In the genomic region with DNA sequence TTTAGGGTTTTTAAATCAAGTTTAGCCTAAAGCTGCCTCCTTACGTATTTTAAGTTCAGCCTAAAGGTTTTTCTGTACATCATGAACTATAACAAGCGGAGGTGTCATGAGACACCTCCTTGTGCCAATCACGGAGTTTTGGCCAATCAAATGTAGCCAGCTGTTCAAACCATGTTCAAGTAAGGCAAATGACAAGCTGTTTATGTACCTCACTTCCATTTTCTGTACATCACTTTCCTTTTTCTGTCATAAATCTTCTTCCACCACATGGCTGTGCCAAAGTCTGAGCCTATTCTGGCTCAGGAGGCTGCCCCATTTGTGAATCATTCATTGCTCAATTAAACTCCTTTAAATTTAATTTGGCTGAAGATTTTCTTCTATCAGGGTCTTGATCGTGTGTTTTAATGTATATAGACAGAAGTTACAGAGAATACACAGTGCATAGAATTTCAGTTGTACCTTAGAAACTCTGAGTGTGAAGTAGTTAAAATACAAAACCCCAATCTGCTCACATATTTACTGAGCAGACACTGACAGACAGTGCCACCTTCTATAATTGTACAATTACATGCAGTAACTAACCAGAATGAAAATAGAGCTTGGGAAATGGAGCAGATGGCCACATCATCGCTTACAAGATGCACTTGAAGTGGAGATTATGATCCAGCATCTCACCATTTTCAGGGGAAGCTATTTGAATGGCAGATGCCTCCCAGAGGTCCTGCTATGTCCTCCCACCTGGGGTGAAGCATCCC, we compare ENCODE assay signal across 22 cellular contexts.
DNase-seq lines count a peak whose midpoint lies in the region; ATAC-seq, FAIRE-seq and TF ChIP-seq lines count a peak whose summit lies in the region.
"Had no signal": no experiment of that assay in that cellular context is flagged by ENCODE, and none has a peak within 500 bp of the region (broad histone marks: within the 10 kb centered on the region; RNA-seq: fewer than 3 reads in every experiment).

No MANE protein-coding gene starts in this region.

- H3K4me1 ChIP-seq in mammary epithelial cell (ENCODE audit: insufficient read depth, low read length): no peaks in the 10 kb centered on the region
- no peaks in the 10 kb centered on the region for H3K4me1 ChIP-seq in pancreas
- H3K4me1 ChIP-seq: SJCRH30, stomach had no signal

- ATAC-seq in pancreas: no peak
- ATAC-seq in sciatic nerve: no peak
- ATAC-seq: activated CD4-positive, alpha-beta T cell treated with anti-CD3 and anti-CD28 coated beads for 36 hours had no signal

- H3K36me3 Mint-ChIP-seq in MCF 10A (ENCODE audit: insufficient read depth, unreplicated experiment) (peaks cover 6% of the 10 kb centered on the region), chondrocyte (ENCODE audit: low read depth) (peaks cover under 1% of the 10 kb centered on the region)
- no peaks in the 10 kb centered on the region for H3K36me3 Mint-ChIP-seq in activated CD4-positive, alpha-beta T cell treated with anti-CD3 and anti-CD28 coated beads, Interleukin-2, amount 10 ng/mL, durations not matched to agents 7 days and 5 days (ENCODE audit: low read depth)
- H3K36me3 Mint-ChIP-seq: CD4-positive, alpha-beta memory T cell had no signal

- DNase-seq in MCF 10A (ENCODE audit: unreplicated experiment) (peak; percentile 29), mammary epithelial cell (no peak), NCI-H446 (lab: John Stamatoyannopoulos, UW) (peak; percentile 29 to 70), chondrocyte (ENCODE audit: low spot score) (no peak), pancreas (no peak), sciatic nerve (ENCODE audit: low spot score) (no peak)
- DNase-seq in activated CD4-positive, alpha-beta T cell treated with anti-CD3 and anti-CD28 coated beads, Interleukin-2, amount 10 ng/mL, durations not matched to agents 7 days and 5 days: no peak
- no peak for DNase-seq in effector CD8-positive, alpha-beta T cell (lab: John Stamatoyannopoulos, UW)
- DNase-seq: activated CD4-positive, alpha-beta T cell treated with anti-CD3 and anti-CD28 coated beads for 36 hours; activated CD8-positive, alpha-beta memory T cell treated with anti-CD3 and anti-CD28 coated beads, Interleukin-2, amount 50 U/mL, for 4 hours; activated naive CD4-positive, alpha-beta T cell; CD4-positive, alpha-beta memory T cell; GOT3; NCI-H226; OCI-M1; SJCRH30; stimulated activated CD4-positive, alpha-beta T cell treated with anti-CD3 and anti-CD28 coated beads, Interleukin-15, amount 100 ng/mL, for 24 hours; stomach; T-helper 9 cell had no signal

- POLR2A ChIA-PET in MCF 10A (lab: Yijun Ruan, JAX): interaction anchor here (1.3 to 3.6 kb wide), 3 partner anchors 17 to 127 kb away, joined by 5 to 27 read pairs (median 5); partner anchors contain the start of gene LANCL2
- POLR2A ChIA-PET in activated CD4-positive, alpha-beta T cell treated with anti-CD3 and anti-CD28 coated beads, Interleukin-2, amount 10 ng/mL, durations not matched to agents 7 days and 5 days (lab: Charles Lee): no interaction called here

- H3K4me3 ChIP-seq in mammary epithelial cell (replicated peaks in 1 of 3; ENCODE audit: insufficient read depth in 1 of 3, low read depth in 2 of 3, low read length in 3 of 3) (no peak overlapping the region), pancreas (no peak overlapping the region)
- H3K4me3 ChIP-seq: SJCRH30, stomach had no signal

- H3K9me3 Mint-ChIP-seq in MCF 10A (ENCODE audit: unreplicated experiment) (no peaks in the 10 kb centered on the region), chondrocyte (ENCODE audit: low read depth) (no peaks in the 10 kb centered on the region)
- no peaks in the 10 kb centered on the region for H3K9me3 Mint-ChIP-seq in activated CD4-positive, alpha-beta T cell treated with anti-CD3 and anti-CD28 coated beads, Interleukin-2, amount 10 ng/mL, durations not matched to agents 7 days and 5 days
- H3K9me3 Mint-ChIP-seq: CD4-positive, alpha-beta memory T cell had no signal

- no peaks in the 10 kb centered on the region for H4K20me1 ChIP-seq in mammary epithelial cell (ENCODE audit: insufficient read depth, low read length)

- H3K27me3 Mint-ChIP-seq in MCF 10A (ENCODE audit: insufficient read depth, unreplicated experiment) (peaks cover 87% of the 10 kb centered on the region), chondrocyte (ENCODE audit: low read depth) (peaks cover 65% of the 10 kb centered on the region)
- H3K27me3 Mint-ChIP-seq in activated CD4-positive, alpha-beta T cell treated with anti-CD3 and anti-CD28 coated beads, Interleukin-2, amount 10 ng/mL, durations not matched to agents 7 days and 5 days: peaks cover 59% of the 10 kb centered on the region

- H3K27ac Mint-ChIP-seq in MCF 10A (ENCODE audit: low read depth, unreplicated experiment): no peak overlapping the region
- H3K27ac Mint-ChIP-seq in chondrocyte (ENCODE audit: unreplicated experiment): no peak overlapping the region
- H3K27ac Mint-ChIP-seq in activated CD4-positive, alpha-beta T cell treated with anti-CD3 and anti-CD28 coated beads, Interleukin-2, amount 10 ng/mL, durations not matched to agents 7 days and 5 days: no peak overlapping the region
- H3K27ac Mint-ChIP-seq: activated CD4-positive, alpha-beta T cell treated with anti-CD3 and anti-CD28 coated beads for 36 hours had no signal

- CTCF ChIA-PET in MCF 10A (lab: Yijun Ruan, JAX) (interaction anchor here (0.6 to 15.8 kb wide), 22 partner anchors 8 to 889 kb away, joined by 3 to 304 read pairs (median 3); no protein-coding TSS in a partner anchor), mammary epithelial cell (lab: Charles Lee; ENCODE audit: low non-redundant PET) (interaction anchor here (0.6 kb wide), 2 partner anchors 60 to 126 kb away, joined by 4 to 5 read pairs; no protein-coding TSS in a partner anchor)
- CTCF ChIA-PET in activated CD4-positive, alpha-beta T cell treated with anti-CD3 and anti-CD28 coated beads, Interleukin-2, amount 10 ng/mL, durations not matched to agents 7 days and 5 days (lab: Charles Lee): interaction anchor here (1.1 to 2.5 kb wide), 2 partner anchors 11 to 21 kb away, joined by 3 to 8 read pairs; no protein-coding TSS in a partner anchor

- WGBS in mammary epithelial cell (ENCODE audit: low coverage, missing lambda C conversion rate): 35% methylated on average over 5 of the region's 5 CpGs
- WGBS in pancreas, 2 donors: 51 to 52% methylated on average over 5 of the region's 5 CpGs

- H3K79me2 ChIP-seq in mammary epithelial cell (ENCODE audit: insufficient read depth, low read length): no peaks in the 10 kb centered on the region

- no peak overlapping the region for H3K4me3 Mint-ChIP-seq in MCF 10A (ENCODE audit: unreplicated experiment)
- H3K4me3 Mint-ChIP-seq in chondrocyte (ENCODE audit: unreplicated experiment): no peak overlapping the region
- no peak overlapping the region for H3K4me3 Mint-ChIP-seq in activated CD4-positive, alpha-beta T cell treated with anti-CD3 and anti-CD28 coated beads, Interleukin-2, amount 10 ng/mL, durations not matched to agents 7 days and 5 days
- H3K4me3 Mint-ChIP-seq: activated CD4-positive, alpha-beta T cell treated with anti-CD3 and anti-CD28 coated beads for 36 hours; CD4-positive, alpha-beta memory T cell; neural crest cell had no signal

- H3K27me3 ChIP-seq in mammary epithelial cell (ENCODE audit: insufficient read depth, low read length) (peaks cover 12% of the 10 kb centered on the region), pancreas (peaks cover 0 to 6% (median 0%) of the 10 kb centered on the region in 4 donors)

- H3K9me3 ChIP-seq in mammary epithelial cell (replicated peaks; ENCODE audit: insufficient read depth, low read length) (no peaks in the 10 kb centered on the region), pancreas (no peaks in the 10 kb centered on the region)
- H3K9me3 ChIP-seq: SJCRH30, stomach had no signal

- H3K4me1 Mint-ChIP-seq in MCF 10A (ENCODE audit: insufficient read depth, unreplicated experiment): no peaks in the 10 kb centered on the region
- no peaks in the 10 kb centered on the region for H3K4me1 Mint-ChIP-seq in chondrocyte (ENCODE audit: low read depth)
- no peaks in the 10 kb centered on the region for H3K4me1 Mint-ChIP-seq in activated CD4-positive, alpha-beta T cell treated with anti-CD3 and anti-CD28 coated beads, Interleukin-2, amount 10 ng/mL, durations not matched to agents 7 days and 5 days
- H3K4me1 Mint-ChIP-seq: activated CD4-positive, alpha-beta T cell treated with anti-CD3 and anti-CD28 coated beads for 36 hours; neural crest cell had no signal

- dilution Hi-C loops in mammary epithelial cell (cut with HindIII; ENCODE audit: low sequenced_read_pairs): no loop called here

- no peak for FAIRE-seq in pancreas (lab: Jason Lieb, UNC)
- FAIRE-seq: GM12891, urothelium cell line had no signal

- BruUV-seq in MCF 10A (replicated peaks; lab: Mats Ljungman, UMichigan) (no TSS peak), mammary epithelial cell (replicated peaks; lab: Mats Ljungman, UMichigan) (no TSS peak)

- intact Hi-C loops in MCF 10A (cut with micrococcal nuclease): loop anchor here (2.0 kb wide), 2 partner anchors 77 to 127 kb away; partner anchors contain the start of gene LANCL2
- intact Hi-C loops in mammary epithelial cell (cut with micrococcal nuclease): loop anchor here (2.0 kb wide), 1 partner anchor 127 kb away; no protein-coding TSS in a partner anchor
- intact Hi-C loops in pancreas (cut with DNase I): loop anchor here in 1 of 3 donors (5.0 kb wide), 1 partner anchor 134 kb away; no protein-coding TSS in a partner anchor
- intact Hi-C loops in sciatic nerve (cut with DNase I): no loop called here

- no peaks in the 10 kb centered on the region for H3K36me3 ChIP-seq in mammary epithelial cell (ENCODE audit: insufficient read depth, low read length)
- no peaks in the 10 kb centered on the region for H3K36me3 ChIP-seq in pancreas
- H3K36me3 ChIP-seq: SJCRH30, stomach had no signal

- H3K9ac ChIP-seq in mammary epithelial cell (ENCODE audit: insufficient read depth, low read length): no peak overlapping the region

- in situ Hi-C loops in mammary epithelial cell (cut with MboI; ENCODE audit: low sequenced_read_pairs in 2 of 2): loop anchor here in 1 of 2 donors (25.0 kb wide), 1 partner anchor 299 kb away; no protein-coding TSS in a partner anchor

- TF ChIP-seq CTCF in MCF 10A (IDR thresholded peaks at IDR 0.05; ENCODE audit: unreplicated experiment) (no peak), mammary epithelial cell (conservative IDR thresholded peaks at IDR 0.05 in 1 of 2, IDR thresholded peaks at IDR 0.05 in 1 of 2; ENCODE audit: extremely low read depth in 1 of 2, insufficient read depth in 1 of 2, low read depth in 1 of 2, low read length in 2 of 2) (peak in 1 of 2 donors; percentile 18), chondrocyte (IDR thresholded peaks at IDR 0.05) (peak; percentile 18), pancreas (IDR thresholded peaks at IDR 0.05) (no peak)

- no peak overlapping the region for H3K4me2 ChIP-seq in mammary epithelial cell (ENCODE audit: insufficient read depth, low read depth, low read length)

- no peak overlapping the region for H3K27ac ChIP-seq in mammary epithelial cell (ENCODE audit: insufficient read depth, low read depth, low read length)
- H3K27ac ChIP-seq in pancreas: no peak overlapping the region
- H3K27ac ChIP-seq: SJCRH30, stomach had no signal

- no peak overlapping the region for H2AFZ ChIP-seq in mammary epithelial cell (ENCODE audit: low read depth, low read length)

Comparison
In these comparisons a context has a peak if more than half of its experiments do, and no peak if none do; other contexts are left out.
1. DNase-seq: peak in MCF 10A (single experiment) and NCI-H446 (2 of 2); none in mammary epithelial cell (single experiment), chondrocyte (single experiment), activated CD4-positive, alpha-beta T cell treated with anti-CD3 and anti-CD28 coated beads, Interleukin-2, amount 10 ng/mL, durations not matched to agents 7 days and 5 days (single experiment), pancreas (0 of 6), effector CD8-positive, alpha-beta T cell (single experiment) and sciatic nerve (single experiment).